In genomic region chr19:52139291-52140076, GRCh38 we compare ENCODE assay signal across 8 cellular contexts. TPM values are rescaled to one million over a fixed set of nuclear protein-coding genes. Genes with fewer than 3 reads are reported as not detected.
A peak's percentile ranks its signal among the peaks of the same experiment; 100 is the strongest.
DNase-seq lines count a peak whose midpoint lies in the region; ATAC-seq, FAIRE-seq and TF ChIP-seq lines count a peak whose summit lies in the region.

Gene ZNF616, minus strand, starts transcription at chr19:52139938. Its CDS starts 9,426 bp downstream, at chr19:52130512.

- H3K36me3 ChIP-seq in HUES64 (ENCODE audit: insufficient read depth, low read length) (peaks cover 18% of the 10 kb centered on the region), OCI-LY1 (ENCODE audit: insufficient read depth, low read length) (peaks cover 13% of the 10 kb centered on the region)

- H4K20me1 ChIP-seq in OCI-LY1 (ENCODE audit: insufficient read depth, low read length) = no peaks in the 10 kb centered on the region

- H2AFZ ChIP-seq in OCI-LY1 (ENCODE audit: low read length) = peak within 1 kb of the TSS; percentile 94

- H3K4me2 ChIP-seq in OCI-LY1 (ENCODE audit: low read length) = peak within 1 kb of the TSS; percentile 99

- peak; percentile 81 for ATAC-seq in GM21390 (IDR thresholded peaks at IDR 0.05; ENCODE audit: unreplicated experiment)

- H3K36me3 Mint-ChIP-seq in endothelial cell (ENCODE audit: low read depth, unreplicated experiment) = peaks cover 54% of the 10 kb centered on the region

- H3K27ac ChIP-seq in HUES64 (ENCODE audit: low read depth, low read length) (peak within 1 kb of the TSS; percentile 85), OCI-LY1 (ENCODE audit: low read depth, low read length, poor library complexity, severe bottlenecking) (peak within 1 kb of the TSS; percentile 82)

- peak; percentile 70 for DNase-seq in D721Med (ENCODE audit: insufficient read length, low spot score)
- DNase-seq in activated CD8-positive, alpha-beta memory T cell treated with anti-CD3 and anti-CD28 coated beads, Interleukin-2, amount 50 U/mL, for 48 hours = peak; percentile 98
- peak; percentile 99 for DNase-seq in endothelial cell (ENCODE audit: low spot score)
- peak; percentile 95 for DNase-seq in midbrain (lab: John Stamatoyannopoulos, UW)
- DNase-seq in stimulated activated CD8-positive, alpha-beta memory T cell treated with anti-CD3 and anti-CD28 coated beads, Interleukin-15, amount 100 ng/mL, for 48 hours (ENCODE audit: low read depth in 2 of 2) = peak; percentile 90 to 92

- TF ChIP-seq CTCF in D721Med (IDR thresholded peaks at IDR 0.05; ENCODE audit: insufficient read depth, missing control alignments) = peak; percentile 77
- peak; percentile 82 for TF ChIP-seq CTCF in OCI-LY1 (IDR thresholded peaks at IDR 0.05; ENCODE audit: low read length)
- TF ChIP-seq CTCF in endothelial cell (IDR thresholded peaks at IDR 0.05; ENCODE audit: unreplicated experiment) = peak; percentile 58

- H3K4me1 ChIP-seq in HUES64 (ENCODE audit: insufficient read depth, low read length) (peaks cover 5% of the 10 kb centered on the region), OCI-LY1 (ENCODE audit: insufficient read depth, low read length, severe bottlenecking) (peaks cover 16% of the 10 kb centered on the region)

- H3K9me3 ChIP-seq in HUES64 (ENCODE audit: insufficient read depth, low read depth, low read length) = peaks cover 6% of the 10 kb centered on the region; the same call in 1 of the 2 replicates
- peaks cover 23% of the 10 kb centered on the region for H3K9me3 ChIP-seq in OCI-LY1 (ENCODE audit: low read length)

- no peaks in the 10 kb centered on the region for H3K79me2 ChIP-seq in OCI-LY1 (ENCODE audit: insufficient read depth, low read length)

- H3K9ac ChIP-seq in HUES64 (ENCODE audit: low read depth, low read length) = peak within 1 kb of the TSS; percentile 87
- H3K9ac ChIP-seq in OCI-LY1 (ENCODE audit: low read length) = peak within 1 kb of the TSS; percentile 98

- H3K9me3 Mint-ChIP-seq in endothelial cell (ENCODE audit: unreplicated experiment) = peaks cover 10% of the 10 kb centered on the region

- WGBS in HUES64 = under 1% methylated on average over 50 of the region's 50 CpGs

- H3K27me3 Mint-ChIP-seq in endothelial cell (ENCODE audit: unreplicated experiment) = peaks cover 19% of the 10 kb centered on the region

- H3K4me1 Mint-ChIP-seq in endothelial cell (ENCODE audit: unreplicated experiment) = peaks cover 12% of the 10 kb centered on the region

- H3K9me2 ChIP-seq in OCI-LY1 (ENCODE audit: low read depth, low read length) = no peaks in the 10 kb centered on the region

- H3F3A ChIP-seq in OCI-LY1 (ENCODE audit: insufficient read depth, low read length) = no peaks in the 10 kb centered on the region

- peak within 1 kb of the TSS; percentile 87 for H3K4me3 ChIP-seq in HUES64 (ENCODE audit: low read length)
- peak within 1 kb of the TSS; percentile 98 for H3K4me3 ChIP-seq in OCI-LY1 (ENCODE audit: low read depth, low read length, poor library complexity, severe bottlenecking)

- no peaks in the 10 kb centered on the region for H3K27me3 ChIP-seq in HUES64 (ENCODE audit: insufficient read depth, low read length)
- no peaks in the 10 kb centered on the region for H3K27me3 ChIP-seq in OCI-LY1 (ENCODE audit: insufficient read depth, low read length)

- H3K4me3 Mint-ChIP-seq in endothelial cell (ENCODE audit: unreplicated experiment) = peak within 1 kb of the TSS; percentile 99

- no peak for FAIRE-seq in D721Med (lab: Jason Lieb, UNC)

- peak within 1 kb of the TSS; percentile 97 for H3K27ac Mint-ChIP-seq in endothelial cell (ENCODE audit: unreplicated experiment)

RNA-seq across cellular contexts. Expression of gene ZNF616, which starts in this region (rescaled TPM):
- polyA plus RNA-seq in HUES64 (2013, experiment 1 of 2) = 12.8 TPM
- polyA plus RNA-seq in HUES64 (2013, experiment 2 of 2) = 13.2 TPM
- total RNA-seq in endothelial cell (ENCODE audit: unreplicated experiment) = 18.5 TPM

Comparison
In these comparisons a context has a peak if more than half of its experiments do, and no peak if none do; other contexts are left out.
1. Peak in every context shown above with its lines: DNase-seq, ATAC-seq, H3K4me3 ChIP-seq and H3K27ac ChIP-seq.